Comparison of ENCODE assay signal across 20 cellular contexts in genomic region chr3:64358853-64359252, GRCh38.
A peak's percentile ranks its signal among the peaks of the same experiment; 100 is the strongest.
DNase-seq lines count a peak whose midpoint lies in the region; FAIRE-seq and TF ChIP-seq lines count a peak whose summit lies in the region.
"Had no signal": no experiment of that assay in that cellular context is flagged by ENCODE, and none has a peak within 500 bp of the region (broad histone marks: within the 10 kb centered on the region; RNA-seq: fewer than 3 reads in every experiment).

No MANE protein-coding gene starts in this region.

- H3K9me3 Mint-ChIP-seq in endothelial cell (ENCODE audit: unreplicated experiment) (no peaks in the 10 kb centered on the region), progenitor cell of endocrine pancreas (ENCODE audit: low read depth) (no peaks in the 10 kb centered on the region)

- peak; percentile 14 for DNase-seq in NCI-H345 treated with DMSO at 0.1 percent for 48 hours (lab: John Stamatoyannopoulos, UW; ENCODE audit: unreplicated experiment)
- DNase-seq in endothelial cell (ENCODE audit: low spot score) = no peak
- DNase-seq in progenitor cell of endocrine pancreas (ENCODE audit: low spot score, unreplicated experiment) = no peak
- DNase-seq in thyroid gland = no peak
- DNase-seq in frontal cortex (ENCODE audit: low spot score in 2 of 2) = no peak
- DNase-seq in breast epithelium (ENCODE audit: low spot score in 2 of 2) = no peak
- DNase-seq: 8988T, DMS153, DND-41, HCEC 1CT, NCI-H1092, NCI-H1417 treated with DMSO at 0.1 percent for 48 hours, NCI-H187 treated with DMSO at 0.1 percent for 48 hours, NCI-H2171 treated with DMSO at 0.1 percent for 48 hours, NCI-H446, NCI-H526, SHP77 treated with DMSO at 0.1 percent for 48 hours had no signal

- intact Hi-C loops in thyroid gland (cut with DNase I) = no loop called here
- intact Hi-C loops in breast epithelium (cut with DNase I; ENCODE audit: low total_unique reads) = no loop called here

- no peaks in the 10 kb centered on the region for H3K36me3 Mint-ChIP-seq in endothelial cell (ENCODE audit: low read depth, unreplicated experiment)
- no peaks in the 10 kb centered on the region for H3K36me3 Mint-ChIP-seq in progenitor cell of endocrine pancreas (ENCODE audit: insufficient read depth)

- no peak for FAIRE-seq in frontal cortex (lab: Jason Lieb, UNC)
- FAIRE-seq: GM19239, H1 had no signal

- CTCF ChIA-PET in HEK293 (lab: Yijun Ruan, JAX) = interaction anchor here (0.6 kb wide), 1 partner anchor 168 kb away, joined by 4 read pairs; no protein-coding TSS in a partner anchor

- H3K27ac ChIP-seq in HEK293 (ENCODE audit: extremely low read depth, low read depth, low read length) (no peak overlapping the region), thyroid gland (no peak overlapping the region), breast epithelium (no peak overlapping the region)

- POLR2A ChIA-PET in HEK293 (lab: Yijun Ruan, JAX) = no interaction called here

- no peaks in the 10 kb centered on the region; the same call in 1 of the 2 replicates for H3K4me1 ChIP-seq in HEK293 (ENCODE audit: control insufficient read depth, insufficient read depth, low read length)
- H3K4me1 ChIP-seq in thyroid gland = peaks cover 0 to 7% of the 10 kb centered on the region in 2 donors
- peaks cover 0 to 7% of the 10 kb centered on the region in 2 donors for H3K4me1 ChIP-seq in breast epithelium

- H3K4me3 Mint-ChIP-seq in endothelial cell (ENCODE audit: unreplicated experiment) (no peak overlapping the region), progenitor cell of endocrine pancreas (ENCODE audit: low read depth) (no peak overlapping the region)

- H3K36me3 ChIP-seq in HEK293 (ENCODE audit: control insufficient read depth in 2 of 2, insufficient read depth in 1 of 2, low read length in 2 of 2) (no peaks in the 10 kb centered on the region), thyroid gland (no peaks in the 10 kb centered on the region), breast epithelium (no peaks in the 10 kb centered on the region)

- H3K9me3 ChIP-seq in HEK293 (ENCODE audit: control insufficient read depth, insufficient read depth, low read depth, low read length) = no peaks in the 10 kb centered on the region
- H3K9me3 ChIP-seq in thyroid gland = no peaks in the 10 kb centered on the region
- no peaks in the 10 kb centered on the region for H3K9me3 ChIP-seq in breast epithelium

- H3K27me3 Mint-ChIP-seq in endothelial cell (ENCODE audit: unreplicated experiment) (no peaks in the 10 kb centered on the region), progenitor cell of endocrine pancreas (no peaks in the 10 kb centered on the region)

- H3K4me1 Mint-ChIP-seq in endothelial cell (ENCODE audit: unreplicated experiment) (peaks cover 81% of the 10 kb centered on the region), progenitor cell of endocrine pancreas (ENCODE audit: low read depth) (peaks cover 27% of the 10 kb centered on the region)

- H3K27ac Mint-ChIP-seq in endothelial cell (ENCODE audit: unreplicated experiment) (peak overlapping the region; percentile 59), progenitor cell of endocrine pancreas (peak overlapping the region; percentile 12)

- H3K4me3 ChIP-seq in HEK293 (ENCODE audit: low read depth, low read length) (no peak overlapping the region), thyroid gland (replicated peaks in 1 of 3) (no peak overlapping the region), breast epithelium (no peak overlapping the region)

- WGBS in thyroid gland, 2 donors = 70 to 74% methylated on average over 3 to 4 of the region's 4 CpGs

- H3K27me3 ChIP-seq in thyroid gland = no peaks in the 10 kb centered on the region
- H3K27me3 ChIP-seq in breast epithelium = no peaks in the 10 kb centered on the region

- TF ChIP-seq CTCF in HEK293 (tag by site-specific recombination; IDR thresholded peaks at IDR 0.05) (no peak), endothelial cell (IDR thresholded peaks at IDR 0.05; ENCODE audit: unreplicated experiment) (no peak), progenitor cell of endocrine pancreas (IDR thresholded peaks at IDR 0.05; ENCODE audit: unreplicated experiment) (no peak), thyroid gland (IDR thresholded peaks at IDR 0.05) (no peak), breast epithelium (IDR thresholded peaks at IDR 0.05) (no peak)

- TF ChIP-seq POLR2A in thyroid gland (IDR thresholded peaks at IDR 0.05) (no peak), breast epithelium (IDR thresholded peaks at IDR 0.05) (no peak)

TF ChIP-seq in HEK293, 187 proteins besides CTCF, POLR2A, EP300 and RAD21:
- TF ChIP-seq ZIC2 (tag by site-specific recombination; IDR thresholded peaks at IDR 0.05) (peak; percentile 91), GLIS1 (tag by site-specific recombination; IDR thresholded peaks at IDR 0.05) (peak; percentile 98), ZFP3 (tag by site-specific recombination; IDR thresholded peaks at IDR 0.05; ENCODE audit: low read depth) (no peak), BCL11B (tag by site-specific recombination; IDR thresholded peaks at IDR 0.05; ENCODE audit: low read depth) (no peak), ZNF501 (tag by site-specific recombination; IDR thresholded peaks at IDR 0.05) (no peak), ZNF791 (tag by site-specific recombination; IDR thresholded peaks at IDR 0.05) (no peak), ZNF37A (tag by site-specific recombination; IDR thresholded peaks at IDR 0.05) (no peak), ZNF266 (tag by site-specific recombination; IDR thresholded peaks at IDR 0.05; ENCODE audit: low read depth) (peak; percentile 98), ZNF350 (tag by site-specific recombination; IDR thresholded peaks at IDR 0.05) (no peak)
- TF ChIP-seq, protein P1, sequence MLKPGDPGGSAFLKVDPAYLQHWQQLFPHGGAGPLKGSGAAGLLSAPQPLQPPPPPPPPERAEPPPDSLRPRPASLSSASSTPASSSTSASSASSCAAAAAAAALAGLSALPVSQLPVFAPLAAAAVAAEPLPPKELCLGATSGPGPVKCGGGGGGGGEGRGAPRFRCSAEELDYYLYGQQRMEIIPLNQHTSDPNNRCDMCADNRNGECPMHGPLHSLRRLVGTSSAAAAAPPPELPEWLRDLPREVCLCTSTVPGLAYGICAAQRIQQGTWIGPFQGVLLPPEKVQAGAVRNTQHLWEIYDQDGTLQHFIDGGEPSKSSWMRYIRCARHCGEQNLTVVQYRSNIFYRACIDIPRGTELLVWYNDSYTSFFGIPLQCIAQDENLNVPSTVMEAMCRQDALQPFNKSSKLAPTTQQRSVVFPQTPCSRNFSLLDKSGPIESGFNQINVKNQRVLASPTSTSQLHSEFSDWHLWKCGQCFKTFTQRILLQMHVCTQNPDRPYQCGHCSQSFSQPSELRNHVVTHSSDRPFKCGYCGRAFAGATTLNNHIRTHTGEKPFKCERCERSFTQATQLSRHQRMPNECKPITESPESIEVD (tag by site-specific recombination; IDR thresholded peaks at IDR 0.05) = no peak
TF ChIP-seq in HEK293: peak in this region for 3.
